In genomic region chr19:7013678-7014077, GRCh38 we compare ENCODE assay signal across 9 cellular contexts. TPM values are rescaled to one million over a fixed set of nuclear protein-coding genes. Genes with fewer than 3 reads are reported as not detected.
DNase-seq lines count a peak whose midpoint lies in the region; ATAC-seq, FAIRE-seq and TF ChIP-seq lines count a peak whose summit lies in the region.
"Had no signal": no experiment of that assay in that cellular context is flagged by ENCODE, and none has a peak within 500 bp of the region (broad histone marks: within the 10 kb centered on the region; RNA-seq: fewer than 3 reads in every experiment).

No MANE protein-coding gene starts in this region.

- no peaks in the 10 kb centered on the region for H3K27me3 ChIP-seq in gastrocnemius medialis
- H3K27me3 ChIP-seq: adrenal gland had no signal

- no peak overlapping the region for H3K4me3 ChIP-seq in gastrocnemius medialis
- H3K4me3 ChIP-seq: adrenal gland had no signal

- in situ Hi-C loops in gastrocnemius medialis (cut with MboI; ENCODE audit: low sequenced_read_pairs in 4 of 4): no loop called here

- H3K36me3 ChIP-seq in gastrocnemius medialis: no peaks in the 10 kb centered on the region
- H3K36me3 ChIP-seq: adrenal gland had no signal

- DNase-seq in GM12891 (ENCODE audit: insufficient read length, low spot score): no peak
- peak; percentile 37 for DNase-seq in RCC 7860 (ENCODE audit: low spot score)
- peak; percentile 69 for DNase-seq in foreskin melanocyte
- DNase-seq in NCI-H2081 treated with DMSO at 0.1 percent for 48 hours (lab: John Stamatoyannopoulos, UW): no peak
- no peak for DNase-seq in cardiac septum (ENCODE audit: low spot score)
- DNase-seq in gastrocnemius medialis: no peak
- DNase-seq: adrenal gland, Karpas-422, SHP77 had no signal

- H3K9me3 ChIP-seq in gastrocnemius medialis: no peaks in the 10 kb centered on the region
- H3K9me3 ChIP-seq: adrenal gland had no signal

- TF ChIP-seq POLR2A in GM12891 (IDR thresholded peaks at IDR 0.05; ENCODE audit: low read depth, low read length) (no peak), gastrocnemius medialis (IDR thresholded peaks at IDR 0.05) (no peak)

- no peaks in the 10 kb centered on the region for H3K4me1 ChIP-seq in gastrocnemius medialis
- H3K4me1 ChIP-seq: adrenal gland had no signal

- no peak overlapping the region for H3K27ac ChIP-seq in gastrocnemius medialis
- H3K27ac ChIP-seq: adrenal gland had no signal

- no peak for ATAC-seq in gastrocnemius medialis

- no peak for TF ChIP-seq CTCF in gastrocnemius medialis (IDR thresholded peaks at IDR 0.05 in 4 of 5, conservative IDR thresholded peaks at IDR 0.05 in 1 of 5)

- FAIRE-seq in GM12891 (lab: Jason Lieb, UNC) (no peak), RCC 7860 (lab: Jason Lieb, UNC) (no peak)

- intact Hi-C loops in cardiac septum (cut with DNase I) (no loop called here), gastrocnemius medialis (cut with DNase I; ENCODE audit: low total_unique reads) (no loop called here)

TF ChIP-seq in GM12891, 5 proteins besides CTCF, POLR2A, EP300 and RAD21:
- TF ChIP-seq SPI1 (IDR thresholded peaks at IDR 0.05; ENCODE audit: low read depth, low read length) (peak; percentile 7; the same call in 1 of the 2 replicates), PAX5 (IDR thresholded peaks at IDR 0.05; ENCODE audit: insufficient read depth, low read length, severe bottlenecking) (no peak)

RNA-seq across cellular contexts. Expression of gene MBD3L2B, which starts 7.6 kb away (rescaled TPM):
- polyA plus RNA-seq in GM12891 (2012; ENCODE audit: low read depth, missing spikeins): not detected
- not detected for total RNA-seq in cardiac septum
- not detected for total RNA-seq in gastrocnemius medialis
- total RNA-seq: adrenal gland had no signal
- polyA plus RNA-seq: adrenal gland had no signal

RNA-seq across cellular contexts. Expression of gene MBD3L5, which starts 16.7 kb away (rescaled TPM):
- polyA plus RNA-seq in GM12891 (2012; ENCODE audit: low read depth, missing spikeins): not detected
- total RNA-seq in cardiac septum: not detected
- not detected for total RNA-seq in gastrocnemius medialis
- total RNA-seq: adrenal gland had no signal
- polyA plus RNA-seq: adrenal gland had no signal

RNA-seq across cellular contexts. Expression of gene MBD3L4, which starts 26.3 kb away (rescaled TPM):
- polyA plus RNA-seq in GM12891 (2012; ENCODE audit: low read depth, missing spikeins): not detected
- total RNA-seq in cardiac septum (not detected), gastrocnemius medialis (not detected)
- total RNA-seq: adrenal gland had no signal
- polyA plus RNA-seq: adrenal gland had no signal

RNA-seq across cellular contexts. Expression of gene MBD3L2, which starts 35.4 kb away (rescaled TPM):
- polyA plus RNA-seq in GM12891 (2012; ENCODE audit: low read depth, missing spikeins): 0.22 TPM
- total RNA-seq in cardiac septum (not detected), gastrocnemius medialis (not detected)
- total RNA-seq: adrenal gland had no signal
- polyA plus RNA-seq: adrenal gland had no signal

RNA-seq across cellular contexts. Expression of gene MBD3L3, which starts 44.8 kb away (rescaled TPM):
- 0.23 TPM for polyA plus RNA-seq in GM12891 (2012; ENCODE audit: low read depth, missing spikeins)
- total RNA-seq in cardiac septum (not detected), gastrocnemius medialis (not detected)
- total RNA-seq: adrenal gland had no signal
- polyA plus RNA-seq: adrenal gland had no signal

Comparison
In these comparisons a context has a peak if more than half of its experiments do, and no peak if none do; other contexts are left out.
1. DNase-seq: peak in RCC 7860 (single experiment) and foreskin melanocyte (single experiment); none in GM12891 (single experiment), NCI-H2081 treated with DMSO at 0.1 percent for 48 hours (single experiment), cardiac septum (single experiment) and gastrocnemius medialis (0 of 2).